Comparison of ENCODE assay signal across 1 cellular context in genomic region chr4:4472344-4472958, GRCh38.
TF ChIP-seq lines count a peak whose summit lies in the region.

No MANE protein-coding gene starts in this region.

TF ChIP-seq in HepG2, 621 proteins besides CTCF, POLR2A, EP300 and RAD21 (continued from another document and continues in another):
- no peak for TF ChIP-seq ZBTB40 (IDR thresholded peaks at IDR 0.05)
- no peak for TF ChIP-seq ZBTB40 (CRISPR knock-in tag; IDR thresholded peaks at IDR 0.05)
- no peak for TF ChIP-seq ZNF777 (CRISPR knock-in tag; IDR thresholded peaks at IDR 0.05)
- TF ChIP-seq ZSCAN20 (CRISPR knock-in tag; IDR thresholded peaks at IDR 0.05; ENCODE audit: borderline replicate concordance): no peak
- TF ChIP-seq STAT5B (CRISPR knock-in tag; IDR thresholded peaks at IDR 0.05): no peak
- TF ChIP-seq HDAC1 (CRISPR knock-in tag; IDR thresholded peaks at IDR 0.05): peak; percentile 67
- no peak; the same call in 1 of the 2 replicates for TF ChIP-seq NCOR1 (IDR thresholded peaks at IDR 0.05; ENCODE audit: borderline replicate concordance, low read length)
- no peak for TF ChIP-seq HNRNPLL (IDR thresholded peaks at IDR 0.05; ENCODE audit: low read depth, low read length, poor library complexity, severe bottlenecking)
- no peak for TF ChIP-seq ZXDC (CRISPR knock-in tag; IDR thresholded peaks at IDR 0.05)
- no peak for TF ChIP-seq MEIS1 (CRISPR knock-in tag; IDR thresholded peaks at IDR 0.05; ENCODE audit: borderline replicate concordance)
- no peak for TF ChIP-seq DR1 (CRISPR knock-in tag; IDR thresholded peaks at IDR 0.05)
- no peak for TF ChIP-seq NAIF1 (CRISPR knock-in tag; IDR thresholded peaks at IDR 0.05; ENCODE audit: borderline replicate concordance)
- no peak for TF ChIP-seq RFX3 (CRISPR knock-in tag; IDR thresholded peaks at IDR 0.05)
- TF ChIP-seq ZNF10 (CRISPR knock-in tag; IDR thresholded peaks at IDR 0.05; ENCODE audit: borderline replicate concordance, low read depth): no peak
- TF ChIP-seq GLI4 (CRISPR knock-in tag; IDR thresholded peaks at IDR 0.05; ENCODE audit: borderline replicate concordance): no peak
- no peak for TF ChIP-seq ZMYM2 (CRISPR knock-in tag; IDR thresholded peaks at IDR 0.05)
- no peak for TF ChIP-seq LRRFIP1 (CRISPR knock-in tag; conservative IDR thresholded peaks at IDR 0.05)
- no peak for TF ChIP-seq ZNF280B (CRISPR knock-in tag; IDR thresholded peaks at IDR 0.05; ENCODE audit: borderline replicate concordance)
- no peak for TF ChIP-seq THAP9 (CRISPR knock-in tag; IDR thresholded peaks at IDR 0.05; ENCODE audit: borderline replicate concordance)
- no peak for TF ChIP-seq ZBTB2 (CRISPR knock-in tag; IDR thresholded peaks at IDR 0.05; ENCODE audit: low read depth)
- no peak for TF ChIP-seq ZNF652 (CRISPR knock-in tag; IDR thresholded peaks at IDR 0.05; ENCODE audit: borderline replicate concordance, low read depth)
- TF ChIP-seq MBNL3 (CRISPR knock-in tag; conservative IDR thresholded peaks at IDR 0.05): no peak
- no peak for TF ChIP-seq ZNF329 (CRISPR knock-in tag; IDR thresholded peaks at IDR 0.05; ENCODE audit: low read depth)
- TF ChIP-seq ZNF562 (CRISPR knock-in tag; IDR thresholded peaks at IDR 0.05; ENCODE audit: borderline replicate concordance): no peak
- no peak for TF ChIP-seq ZNF784 (CRISPR knock-in tag; IDR thresholded peaks at IDR 0.05; ENCODE audit: borderline replicate concordance)
- TF ChIP-seq NRL (CRISPR knock-in tag; IDR thresholded peaks at IDR 0.05; ENCODE audit: borderline replicate concordance): no peak
- TF ChIP-seq HNF4A (CRISPR knock-in tag; IDR thresholded peaks at IDR 0.05): peak; percentile 80
- TF ChIP-seq REST (IDR thresholded peaks at IDR 0.05; ENCODE audit: borderline replicate concordance in 1 of 2, low read depth in 1 of 2, low read length in 2 of 2): no peak
- no peak for TF ChIP-seq ZBTB7A (CRISPR knock-in tag; IDR thresholded peaks at IDR 0.05)
- TF ChIP-seq ZNF33B (CRISPR knock-in tag; IDR thresholded peaks at IDR 0.05): no peak
- no peak for TF ChIP-seq TAF15 (IDR thresholded peaks at IDR 0.05; ENCODE audit: low read depth, low read length, poor library complexity, severe bottlenecking)
